Comparison of ENCODE assay signal across 8 cellular contexts in genomic region chr11:119584193-119585037, GRCh38.
A peak's percentile ranks its signal among the peaks of the same experiment; 100 is the strongest.
DNase-seq lines count a peak whose midpoint lies in the region; ATAC-seq, FAIRE-seq and TF ChIP-seq lines count a peak whose summit lies in the region.

No MANE protein-coding gene starts in this region.

- H3K27me3 Mint-ChIP-seq in stimulated activated naive CD8-positive, alpha-beta T cell treated with anti-CD3 and anti-CD28 coated beads, Interleukin-15, Interleukin-2, amounts not matched to agents 100 ng/mL and 50 ng/mL, for 24 hours, result peaks cover 54% of the 10 kb centered on the region

- H3K9me3 Mint-ChIP-seq in stimulated activated naive CD8-positive, alpha-beta T cell treated with anti-CD3 and anti-CD28 coated beads, Interleukin-15, Interleukin-2, amounts not matched to agents 100 ng/mL and 50 ng/mL, for 24 hours, result no peaks in the 10 kb centered on the region

- H3K27me3 ChIP-seq in left lung, result peaks cover 0 to 38% of the 10 kb centered on the region in 2 donors

- no peak overlapping the region for H3K27ac ChIP-seq in left lung

- TF ChIP-seq CTCF in left lung (IDR thresholded peaks at IDR 0.05), result no peak

- H3K4me1 Mint-ChIP-seq in stimulated activated naive CD8-positive, alpha-beta T cell treated with anti-CD3 and anti-CD28 coated beads, Interleukin-15, Interleukin-2, amounts not matched to agents 100 ng/mL and 50 ng/mL, for 24 hours (ENCODE audit: low read depth), result peaks cover 9% of the 10 kb centered on the region

- peak; percentile 83 for FAIRE-seq in RCC 7860 (lab: Jason Lieb, UNC)

- DNase-seq in AML-193 (lab: John Stamatoyannopoulos, UW) (peak; percentile 67 to 72), HS-27A (ENCODE audit: low read depth) (peak; percentile 57), RCC 7860 (ENCODE audit: low spot score) (peak; percentile 91), dermis blood vessel endothelial cell (peak; percentile 70), left lung (peak; percentile 47 to 85)
- no peak for DNase-seq in activated CD8-positive, alpha-beta memory T cell treated with anti-CD3 and anti-CD28 coated beads, Interleukin-2, amount 50 U/mL, for 4 hours

- intact Hi-C loops in left lung (cut with DNase I), result no loop called here

- no peak overlapping the region for H3K27ac Mint-ChIP-seq in stimulated activated naive CD8-positive, alpha-beta T cell treated with anti-CD3 and anti-CD28 coated beads, Interleukin-15, Interleukin-2, amounts not matched to agents 100 ng/mL and 50 ng/mL, for 24 hours

- peak overlapping the region; percentile 51 for H3K4me3 Mint-ChIP-seq in stimulated activated naive CD8-positive, alpha-beta T cell treated with anti-CD3 and anti-CD28 coated beads, Interleukin-15, Interleukin-2, amounts not matched to agents 100 ng/mL and 50 ng/mL, for 24 hours

- peak overlapping the region; percentile 12 to 34 for H3K4me3 ChIP-seq in left lung

- peaks cover 13 to 18% of the 10 kb centered on the region in 2 donors for H3K4me1 ChIP-seq in left lung

- H3K36me3 ChIP-seq in left lung, result no peaks in the 10 kb centered on the region

- H3K9me3 ChIP-seq in left lung, result no peaks in the 10 kb centered on the region

- no peaks in the 10 kb centered on the region for H3K36me3 Mint-ChIP-seq in stimulated activated naive CD8-positive, alpha-beta T cell treated with anti-CD3 and anti-CD28 coated beads, Interleukin-15, Interleukin-2, amounts not matched to agents 100 ng/mL and 50 ng/mL, for 24 hours (ENCODE audit: low read depth)

- peak; percentile 76 for ATAC-seq in left lung
- no peak for ATAC-seq in HG03469 (IDR thresholded peaks at IDR 0.05; ENCODE audit: unreplicated experiment)
